25 cellular contexts compared by ENCODE assay signal in genomic region chr14:54697806-54698205, GRCh38.
DNase-seq lines count a peak whose midpoint lies in the region; ATAC-seq and TF ChIP-seq lines count a peak whose summit lies in the region.
"Had no signal": no experiment of that assay in that cellular context is flagged by ENCODE, and none has a peak within 500 bp of the region (broad histone marks: within the 10 kb centered on the region; RNA-seq: fewer than 3 reads in every experiment).

No MANE protein-coding gene starts in this region.

- H3K36me3 ChIP-seq in heart left ventricle = peaks cover 0 to 9% (median 0%) of the 10 kb centered on the region in 9 donors
- H3K36me3 ChIP-seq in transverse colon = no peaks in the 10 kb centered on the region

- DNase-seq in heart left ventricle (no peak), Right ventricle myocardium superior (no peak), epithelial cell of prostate (ENCODE audit: low read depth, low spot score) (no peak), myocyte (ENCODE audit: low read depth) (peak; percentile 46), transverse colon (no peak)
- DNase-seq in activated CD4-positive, alpha-beta T cell treated with anti-CD3 and anti-CD28 coated beads for 4 hours = no peak
- DNase-seq in activated CD8-positive, alpha-beta memory T cell treated with anti-CD3 and anti-CD28 coated beads for 24 hours = no peak
- DNase-seq: activated CD4-positive, alpha-beta T cell treated with anti-CD3 and anti-CD28 coated beads for 36 hours; activated naive CD4-positive, alpha-beta T cell treated with anti-CD3 and anti-CD28 coated beads, Interleukin-2, amount 10 ng/mL, durations not matched to agents 7 days and 5 days; activated T-cell treated with anti-CD3 and anti-CD28 coated beads, Interleukin-2, amount 50 U/mL, for 72 hours; amygdala; DMS79; dorsolateral prefrontal cortex; foreskin fibroblast; NCI-H1694 treated with DMSO at 0.1 percent for 48 hours; NCI-H526 treated with DMSO at 0.1 percent for 48 hours; nephron progenitor cell; stimulated activated CD4-positive, alpha-beta T cell treated with anti-CD3 and anti-CD28 coated beads, Interleukin-2, amount 100 ng/mL, for 48 hours; stimulated activated naive B cell treated with anti-CD40 and anti-IgM and Interleukin-4, amounts not matched to agents 10 μg/mL and 1 μg/mL and 100 μg/mL, for 72 hours; T-cell had no signal

- H3K9me3 ChIP-seq in heart left ventricle = no peaks in the 10 kb centered on the region
- H3K9me3 ChIP-seq in transverse colon = no peaks in the 10 kb centered on the region

- H3K27ac ChIP-seq in heart left ventricle (peak overlapping the region; percentile 30 to 92 (median 84)), epithelial cell of prostate (peak overlapping the region; percentile 83), transverse colon (peak overlapping the region; percentile 4 to 60 (median 40))
- H3K27ac ChIP-seq: parathyroid adenoma had no signal

- in situ Hi-C loops in transverse colon (cut with MboI; ENCODE audit: low pct_ligation_motif_present in 1 of 4, low pct_unique_long_range_greater_than_20kb in 1 of 4, low sequenced_read_pairs in 3 of 4) = no loop called here

- H3K27me3 ChIP-seq in heart left ventricle (no peaks in the 10 kb centered on the region), transverse colon (no peaks in the 10 kb centered on the region)
- H3K27me3 ChIP-seq: dorsolateral prefrontal cortex had no signal

- intact Hi-C loops in heart left ventricle (cut with DNase I) (loop anchor here in 2 of 10 donors (5.0 kb wide), 1 partner anchor 74 kb away; no protein-coding TSS in a partner anchor), Right ventricle myocardium superior (cut with DNase I) (loop anchor here (5.0 kb wide), 1 partner anchor 74 kb away; no protein-coding TSS in a partner anchor), transverse colon (cut with DNase I; ENCODE audit: low total_unique reads) (no loop called here)

- H3K4me1 ChIP-seq in heart left ventricle = peaks cover 0 to 86% (median 40%) of the 10 kb centered on the region in 12 donors
- H3K4me1 ChIP-seq in transverse colon = peaks cover 5 to 17% (median 8%) of the 10 kb centered on the region in 4 donors

- TF ChIP-seq CTCF in heart left ventricle (IDR thresholded peaks at IDR 0.05) (no peak), transverse colon (IDR thresholded peaks at IDR 0.05) (no peak)

- WGBS in heart left ventricle, 4 donors = 76 to 94% (median 88%) methylated on average over 3 to 4 of the region's 4 CpGs
- 78 to 80% methylated on average over 1 to 4 of the region's 4 CpGs for WGBS in transverse colon (ENCODE audit: low coverage in 1 of 2), 2 donors

- no peak overlapping the region for H3K4me3 ChIP-seq in heart left ventricle
- H3K4me3 ChIP-seq in transverse colon = no peak overlapping the region
- H3K4me3 ChIP-seq: dorsolateral prefrontal cortex, K562, skin epidermis had no signal

- ATAC-seq in heart left ventricle (no peak), Right ventricle myocardium superior (ENCODE audit: poor library complexity) (no peak), GM19397 (IDR thresholded peaks at IDR 0.05; ENCODE audit: unreplicated experiment) (no peak)
- ATAC-seq: activated CD4-positive, alpha-beta T cell treated with anti-CD3 and anti-CD28 coated beads for 36 hours; activated T-cell treated with anti-CD3 and anti-CD28 coated beads, Interleukin-2, amount 50 U/mL, for 72 hours; HCT116; K562; stimulated activated naive B cell treated with anti-CD40 and anti-IgM and Interleukin-4, amounts not matched to agents 10 μg/mL and 1 μg/mL and 100 μg/mL, for 72 hours; T-cell had no signal

- TF ChIP-seq POLR2A in heart left ventricle (IDR thresholded peaks at IDR 0.05) (no peak), transverse colon (IDR thresholded peaks at IDR 0.05) (no peak)

- TF ChIP-seq EP300 in transverse colon (IDR thresholded peaks at IDR 0.05; ENCODE audit: low read depth) = no peak
